In genomic region chr13:85819513-85819912, GRCh38 we compare ENCODE assay signal across 1 cellular context.
TF ChIP-seq lines count a peak whose summit lies in the region.

No MANE protein-coding gene starts in this region.

TF ChIP-seq in SK-N-SH, 30 proteins besides CTCF, POLR2A, EP300 and RAD21 (continued from another document):
- TF ChIP-seq TAF1 (IDR thresholded peaks at IDR 0.05; ENCODE audit: borderline replicate concordance, low read depth, low read length) (no peak), GATA2 (CRISPR knock-in tag; IDR thresholded peaks at IDR 0.05) (peak; percentile 89), SIN3A (IDR thresholded peaks at IDR 0.05; ENCODE audit: borderline replicate concordance, low read depth, low read length) (no peak), FOXJ3 (CRISPR knock-in tag; IDR thresholded peaks at IDR 0.05) (peak; percentile 61; the same call in 1 of the 2 replicates), MEF2A (IDR thresholded peaks at IDR 0.05; ENCODE audit: borderline replicate concordance, low read depth) (no peak), USF2 (IDR thresholded peaks at IDR 0.05; ENCODE audit: borderline replicate concordance, low read depth, low read length) (no peak), ZBTB33 (IDR thresholded peaks at IDR 0.05; ENCODE audit: borderline replicate concordance, low read depth) (no peak), SMC3 (IDR thresholded peaks at IDR 0.05; ENCODE audit: low read depth, low read length) (no peak), RCOR1 (IDR thresholded peaks at IDR 0.05; ENCODE audit: low read length) (peak; percentile 84; the same call in 1 of the 2 replicates), MAX (IDR thresholded peaks at IDR 0.05; ENCODE audit: low read depth) (no peak), PBX3 (IDR thresholded peaks at IDR 0.05) (no peak), NFIC (IDR thresholded peaks at IDR 0.05; ENCODE audit: borderline replicate concordance) (no peak), IRF3 (IDR thresholded peaks at IDR 0.05; ENCODE audit: low read depth, low read length) (no peak)
